8 cellular contexts compared by ENCODE assay signal in the genomic region with DNA sequence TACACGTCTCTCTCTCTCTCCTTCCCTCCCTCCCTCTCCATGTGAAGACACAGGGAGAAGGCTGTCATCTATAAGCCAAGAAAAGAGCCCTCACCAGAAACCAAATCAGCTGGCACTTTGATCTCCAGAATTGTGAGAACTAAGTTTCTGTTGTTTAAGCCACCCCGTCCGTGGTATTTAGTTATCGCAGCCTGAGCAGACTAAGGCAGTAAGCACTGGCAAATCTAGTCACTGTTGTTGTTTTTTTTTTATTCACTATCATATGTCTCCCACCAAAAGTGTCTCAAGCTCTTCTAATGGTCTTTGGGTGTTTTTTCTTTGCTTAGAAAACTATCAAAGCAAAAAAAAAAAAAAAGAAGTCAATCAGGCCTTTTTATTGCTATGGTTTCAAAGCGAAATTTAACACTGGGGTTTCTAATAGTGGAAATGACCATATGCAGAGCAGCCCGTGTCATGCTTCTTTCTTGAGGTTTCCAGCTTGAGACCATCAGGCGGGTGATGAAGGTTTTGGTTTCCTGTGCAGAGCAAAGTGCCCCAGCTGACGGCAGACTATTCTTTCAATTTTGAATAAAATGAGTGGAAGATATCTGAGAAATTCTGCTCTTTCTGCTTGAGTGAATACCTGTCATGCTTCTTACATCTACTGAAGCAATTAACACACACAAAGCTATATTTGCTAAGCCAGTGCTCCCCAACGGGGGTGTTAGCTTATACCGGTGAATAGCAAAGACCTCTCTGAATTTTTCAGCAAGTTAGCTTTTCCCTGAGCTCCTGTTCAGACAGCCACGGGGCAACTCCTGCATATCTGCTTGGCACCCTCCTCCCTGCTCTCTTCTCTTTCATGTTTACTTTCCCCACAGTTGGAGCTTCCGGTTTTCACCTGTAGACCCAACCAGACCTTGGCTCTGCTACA.
DNase-seq lines count a peak whose midpoint lies in the region; ATAC-seq and TF ChIP-seq lines count a peak whose summit lies in the region.

No MANE protein-coding gene starts in this region.

- no peak overlapping the region for H3K4me3 Mint-ChIP-seq in Calu3 (ENCODE audit: low read depth, unreplicated experiment)
- H3K4me3 Mint-ChIP-seq in T-helper 17 cell, result no peak overlapping the region

- ATAC-seq in GM19023 (IDR thresholded peaks at IDR 0.05; ENCODE audit: unreplicated experiment), result peak; percentile 96
- peak; percentile 98 for ATAC-seq in HG02870 (IDR thresholded peaks at IDR 0.05; ENCODE audit: unreplicated experiment)
- no peak for ATAC-seq in T-helper 17 cell

- H3K4me1 Mint-ChIP-seq in Calu3 (ENCODE audit: low read depth, unreplicated experiment) (no peaks in the 10 kb centered on the region), T-helper 17 cell (peaks cover 3% of the 10 kb centered on the region)

- H3K9me3 ChIP-seq in T-helper 17 cell (ENCODE audit: control insufficient read depth, low read length, poor library complexity, severe bottlenecking), result no peaks in the 10 kb centered on the region

- no peak for TF ChIP-seq CTCF in Calu3 (IDR thresholded peaks at IDR 0.05; ENCODE audit: unreplicated experiment)

- CTCF ChIA-PET in Calu3 (lab: Charles Lee), result no interaction called here

- BruUV-seq in Calu3 (replicated peaks; lab: Mats Ljungman, UMichigan), result no TSS peak

- peaks cover 2% of the 10 kb centered on the region for H3K9me3 Mint-ChIP-seq in Calu3 (ENCODE audit: low read depth, unreplicated experiment)

- H3K27me3 Mint-ChIP-seq in Calu3 (ENCODE audit: unreplicated experiment) (no peaks in the 10 kb centered on the region), T-helper 17 cell (peaks cover 30% of the 10 kb centered on the region)

- DNase-seq in COR-L47 (lab: John Stamatoyannopoulos, UW) (peak; percentile 46), NCI-H1092 (lab: John Stamatoyannopoulos, UW) (peak; percentile 11), Ammon's horn (ENCODE audit: low spot score) (no peak), Calu3 (no peak), T-helper 17 cell (no peak)
- DNase-seq in effector CD8-positive, alpha-beta T cell (lab: John Stamatoyannopoulos, UW), result no peak

- intact Hi-C loops in Calu3 (cut with micrococcal nuclease; ENCODE audit: unreplicated experiment), result loop anchor here (10.0 kb wide), 1 partner anchor 161 kb away; no protein-coding TSS in a partner anchor

- H3K27ac Mint-ChIP-seq in Calu3 (ENCODE audit: unreplicated experiment), result no peak overlapping the region
- no peak overlapping the region for H3K27ac Mint-ChIP-seq in T-helper 17 cell

- H3K36me3 Mint-ChIP-seq in Calu3 (ENCODE audit: insufficient read depth, unreplicated experiment) (no peaks in the 10 kb centered on the region), T-helper 17 cell (ENCODE audit: low read depth) (no peaks in the 10 kb centered on the region)

Comparison
In these comparisons a context has a peak if more than half of its experiments do, and no peak if none do; other contexts are left out.
1. DNase-seq: peak in COR-L47 (single experiment) and NCI-H1092 (single experiment); none in effector CD8-positive, alpha-beta T cell (single experiment), Ammon's horn (single experiment), Calu3 (single experiment) and T-helper 17 cell (0 of 3).